Comparison of ENCODE assay signal across 10 cellular contexts in the genomic region with DNA sequence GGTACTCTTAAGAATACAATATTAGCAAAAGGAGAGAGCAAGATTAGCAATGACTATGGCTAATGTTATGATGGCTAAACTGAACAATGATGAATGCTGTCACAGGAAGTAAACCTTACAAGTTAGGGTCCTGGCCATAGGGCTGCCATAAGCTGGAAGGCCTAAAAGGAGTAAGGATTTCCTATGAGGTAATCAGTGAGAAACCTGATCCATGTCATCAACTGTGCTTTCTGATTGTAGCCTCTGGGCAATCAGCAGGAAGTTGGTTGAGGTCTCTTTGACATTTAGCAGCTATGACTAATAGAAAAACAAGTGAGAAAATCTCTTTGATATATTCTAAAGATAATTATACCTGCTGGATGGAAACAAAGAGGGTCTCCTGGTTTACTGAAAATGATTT.
DNase-seq lines count a peak whose midpoint lies in the region; ATAC-seq and TF ChIP-seq lines count a peak whose summit lies in the region.
"Had no signal": no experiment of that assay in that cellular context is flagged by ENCODE, and none has a peak within 500 bp of the region (broad histone marks: within the 10 kb centered on the region; RNA-seq: fewer than 3 reads in every experiment).

No MANE protein-coding gene starts in this region.

- no peaks in the 10 kb centered on the region for H3K27me3 Mint-ChIP-seq in T-helper 1 cell treated with Interleukin-12 subunit alpha and Interleukin-12 subunit beta and Interleukin-4 antibody, amounts not matched to agents 30 μg/mL and 1 μg/mL, for 36 hours (ENCODE audit: low read depth)

- peaks cover 4% of the 10 kb centered on the region for H3K36me3 Mint-ChIP-seq in T-helper 1 cell treated with Interleukin-12 subunit alpha and Interleukin-12 subunit beta and Interleukin-4 antibody, amounts not matched to agents 30 μg/mL and 1 μg/mL, for 36 hours (ENCODE audit: low read depth)

- no peaks in the 10 kb centered on the region for H3K27me3 ChIP-seq in foreskin keratinocyte
- no peaks in the 10 kb centered on the region for H3K27me3 ChIP-seq in lower lobe of right lung (ENCODE audit: low read depth)

- H3K27ac ChIP-seq in foreskin keratinocyte, result no peak overlapping the region
- H3K27ac ChIP-seq in lower lobe of right lung, result no peak overlapping the region

- H3K4me1 Mint-ChIP-seq in T-helper 1 cell treated with Interleukin-12 subunit alpha and Interleukin-12 subunit beta and Interleukin-4 antibody, amounts not matched to agents 30 μg/mL and 1 μg/mL, for 36 hours (ENCODE audit: low read depth), result peaks cover 10% of the 10 kb centered on the region

- TF ChIP-seq CTCF in foreskin keratinocyte (conservative IDR thresholded peaks at IDR 0.05), result no peak
- TF ChIP-seq CTCF in lower lobe of right lung (IDR thresholded peaks at IDR 0.05), result no peak

- no peaks in the 10 kb centered on the region for H3K9me3 ChIP-seq in lower lobe of right lung

- H3K27ac Mint-ChIP-seq in T-helper 1 cell treated with Interleukin-12 subunit alpha and Interleukin-12 subunit beta and Interleukin-4 antibody, amounts not matched to agents 30 μg/mL and 1 μg/mL, for 36 hours, result peak overlapping the region; percentile 29

- DNase-seq in Caki2 (ENCODE audit: low read depth), result peak; percentile 6
- peak; percentile 16 for DNase-seq in HCEC 1CT
- peak; percentile 49 to 81 for DNase-seq in foreskin keratinocyte
- no peak for DNase-seq in NCI-H526 (lab: John Stamatoyannopoulos, UW)
- DNase-seq in mucosa of gallbladder (ENCODE audit: low spot score), result no peak
- DNase-seq in lower lobe of right lung, result no peak
- DNase-seq: NCI-H1092 treated with DMSO at 0.1 percent for 48 hours had no signal

- peak; percentile 98 for ATAC-seq in foreskin keratinocyte
- ATAC-seq in GM21528 (IDR thresholded peaks at IDR 0.05; ENCODE audit: low FRiP score, unreplicated experiment), result no peak
- no peak for ATAC-seq in lower lobe of right lung

- H3K4me1 ChIP-seq in foreskin keratinocyte, result peaks cover 6% of the 10 kb centered on the region
- no peaks in the 10 kb centered on the region for H3K4me1 ChIP-seq in lower lobe of right lung

- no peak overlapping the region for H3K4me3 Mint-ChIP-seq in T-helper 1 cell treated with Interleukin-12 subunit alpha and Interleukin-12 subunit beta and Interleukin-4 antibody, amounts not matched to agents 30 μg/mL and 1 μg/mL, for 36 hours
- H3K4me3 Mint-ChIP-seq: neural crest cell had no signal

- no peak overlapping the region for H3K4me3 ChIP-seq in lower lobe of right lung

- peaks cover 6% of the 10 kb centered on the region for H3K9me3 Mint-ChIP-seq in T-helper 1 cell treated with Interleukin-12 subunit alpha and Interleukin-12 subunit beta and Interleukin-4 antibody, amounts not matched to agents 30 μg/mL and 1 μg/mL, for 36 hours

- no peaks in the 10 kb centered on the region for H3K36me3 ChIP-seq in lower lobe of right lung

- in situ Hi-C loops in Caki2 (cut with HindIII; ENCODE audit: low pct_unique_long_range_greater_than_20kb, low sequenced_read_pairs), result no loop called here

- intact Hi-C loops in lower lobe of right lung (cut with DNase I), result no loop called here

Comparison
In these comparisons a context has a peak if more than half of its experiments do, and no peak if none do; other contexts are left out.
1. DNase-seq: peak in Caki2 (single experiment), HCEC 1CT (single experiment) and foreskin keratinocyte (2 of 2); none in NCI-H526 (0 of 2), mucosa of gallbladder (single experiment) and lower lobe of right lung (single experiment).